ENCODE assay signal across 8 cellular contexts in genomic region chr22:46367707-46368191, GRCh38. TPM values are rescaled to one million over a fixed set of nuclear protein-coding genes. Genes with fewer than 3 reads are reported as not detected.
DNase-seq lines count a peak whose midpoint lies in the region; FAIRE-seq and TF ChIP-seq lines count a peak whose summit lies in the region.

No MANE protein-coding gene starts in this region.

- no peak overlapping the region for H3K23ac ChIP-seq in H9 (ENCODE audit: insufficient read length, low read depth, low read length)

- H3T11ph ChIP-seq in H9 (ENCODE audit: low read length) = no peak overlapping the region

- H3K36me3 ChIP-seq in osteoblast (ENCODE audit: insufficient read depth, low read length) = no peaks in the 10 kb centered on the region

- no peak overlapping the region for H4K8ac ChIP-seq in H9 (replicated peaks; ENCODE audit: insufficient read length, low read depth, low read length)

- H4K20me1 ChIP-seq in H9 (ENCODE audit: control insufficient read depth, insufficient read depth, insufficient read length) (no peaks in the 10 kb centered on the region), osteoblast (ENCODE audit: insufficient read depth, low read length) (no peaks in the 10 kb centered on the region)

- DNase-seq in AML-193 (lab: John Stamatoyannopoulos, UW) (peak; percentile 25 to 41), H9 (peak; percentile 89), OCI-M1 (lab: John Stamatoyannopoulos, UW) (peak; percentile 81), fibroblast of gingiva (ENCODE audit: low read depth) (peak; percentile 24), osteoblast (ENCODE audit: insufficient read length, low spot score, missing footprints) (peak; percentile 99), urothelium cell line (ENCODE audit: low spot score) (peak; percentile 91), NCI-H2227 (lab: John Stamatoyannopoulos, UW; ENCODE audit: unreplicated experiment) (no peak)
- DNase-seq in activated T-cell treated with anti-CD3 and anti-CD28 coated beads, Interleukin-2, amount 50 U/mL, for 24 hours = peak; percentile 82

- H2BK5ac ChIP-seq in H9 (ENCODE audit: insufficient read length, low read length) = no peak overlapping the region

- no peaks in the 10 kb centered on the region for H3K79me1 ChIP-seq in H9 (ENCODE audit: insufficient read depth, low read depth, low read length, poor library complexity, severe bottlenecking)

- no peak overlapping the region for H2BK12ac ChIP-seq in H9 (ENCODE audit: insufficient read length, low read depth, low read length)

- H3K4me2 ChIP-seq in H9 (ENCODE audit: insufficient read depth, insufficient read length, low read length) (no peak overlapping the region), osteoblast (ENCODE audit: insufficient read depth, low read length) (no peak overlapping the region)

- no peak overlapping the region for H3K4ac ChIP-seq in H9 (ENCODE audit: low read depth, low read length)

- H2AK5ac ChIP-seq in H9 (ENCODE audit: insufficient read length, low read length) = no peak overlapping the region

- H3K23me2 ChIP-seq in H9 (ENCODE audit: insufficient read length, low read depth, low read length, poor library complexity, severe bottlenecking) = no peaks in the 10 kb centered on the region

- H3K4me1 Mint-ChIP-seq in H9 = peaks cover 12% of the 10 kb centered on the region in 2 experiments
- peaks cover 18% of the 10 kb centered on the region for H3K4me1 Mint-ChIP-seq in activated T-cell treated with anti-CD3 and anti-CD28 coated beads, Interleukin-2, amount 50 U/mL, for 24 hours (ENCODE audit: low read depth)

- H3K9me3 ChIP-seq in H9 (ENCODE audit: control insufficient read depth, low read depth, low read length) (no peaks in the 10 kb centered on the region), osteoblast (ENCODE audit: low read depth, low read length) (no peaks in the 10 kb centered on the region)

- no CpG with 5 or more reads among the region's 19 CpGs for WGBS in H9 (ENCODE audit: extremely low coverage, insufficient read length, low lambda C conversion rate)

- H3K27ac ChIP-seq in H9 (ENCODE audit: insufficient read length, low read depth, low read length) (no peak overlapping the region), osteoblast (ENCODE audit: low read depth, low read length) (no peak overlapping the region)

- TF ChIP-seq CTCF in H9 (conservative IDR thresholded peaks at IDR 0.05) (peak; percentile 98), osteoblast (IDR thresholded peaks at IDR 0.05; ENCODE audit: extremely low read depth, low read depth, low read length) (peak; percentile 81)

- H2BK20ac ChIP-seq in H9 (ENCODE audit: low read depth, low read length, poor library complexity, severe bottlenecking) = no peak overlapping the region

- H3K9me3 Mint-ChIP-seq in H9 = no peaks in the 10 kb centered on the region
- H3K9me3 Mint-ChIP-seq in activated T-cell treated with anti-CD3 and anti-CD28 coated beads, Interleukin-2, amount 50 U/mL, for 24 hours = no peaks in the 10 kb centered on the region

- H3K4me3 ChIP-seq in osteoblast (ENCODE audit: insufficient read depth, low read length) = no peak overlapping the region

- no peak overlapping the region for H3K56ac ChIP-seq in H9 (ENCODE audit: insufficient read length, low read depth, low read length)

- FAIRE-seq in urothelium cell line (lab: Jason Lieb, UNC) = peak; percentile 96

- H3K18ac ChIP-seq in H9 (ENCODE audit: insufficient read length, low read depth, low read length) = no peak overlapping the region

- H3K4me1 ChIP-seq in H9 (ENCODE audit: insufficient read depth, low read length) = no peaks in the 10 kb centered on the region
- H3K4me1 ChIP-seq in osteoblast (ENCODE audit: insufficient read depth, low read length) = no peaks in the 10 kb centered on the region

- no peak overlapping the region for H2BK120ac ChIP-seq in H9 (ENCODE audit: low read depth, low read length, poor library complexity, severe bottlenecking)

- peak overlapping the region in 2 of 3 experiments; percentile 72 to 77; a peak in 2 of 7 replicates for H3K27ac Mint-ChIP-seq in H9
- H3K27ac Mint-ChIP-seq in activated T-cell treated with anti-CD3 and anti-CD28 coated beads, Interleukin-2, amount 50 U/mL, for 24 hours = peak overlapping the region; percentile 63

- no peak overlapping the region; a peak in 1 of 5 replicates for H3K4me3 Mint-ChIP-seq in H9
- H3K4me3 Mint-ChIP-seq in activated T-cell treated with anti-CD3 and anti-CD28 coated beads, Interleukin-2, amount 50 U/mL, for 24 hours = no peak overlapping the region

- no peak overlapping the region for H3K14ac ChIP-seq in H9 (ENCODE audit: insufficient read depth, low read length)

- no peak overlapping the region for H4K91ac ChIP-seq in H9 (ENCODE audit: insufficient read length, low read depth, low read length)

- H3K27me3 ChIP-seq in H9 (ENCODE audit: insufficient read depth, low read length) (no peaks in the 10 kb centered on the region), osteoblast (ENCODE audit: insufficient read depth, low read length) (peaks cover 3% of the 10 kb centered on the region)

- no peaks in the 10 kb centered on the region for H3K27me3 Mint-ChIP-seq in H9 (ENCODE audit: low read depth)
- peaks cover 10% of the 10 kb centered on the region for H3K27me3 Mint-ChIP-seq in activated T-cell treated with anti-CD3 and anti-CD28 coated beads, Interleukin-2, amount 50 U/mL, for 24 hours

- H3K9ac ChIP-seq in H9 (ENCODE audit: extremely low read depth, insufficient read length, low read length) = no peak overlapping the region

- H2AFZ ChIP-seq in H9 (ENCODE audit: low read length) (no peak overlapping the region), osteoblast (ENCODE audit: low read length) (no peak overlapping the region)

- peaks cover 0 to 9% (median 8%) of the 10 kb centered on the region in 3 experiments; a peak in 4 of 7 replicates for H3K36me3 Mint-ChIP-seq in H9 (ENCODE audit: insufficient read depth in 1 of 3, low read depth in 3 of 3)
- H3K36me3 Mint-ChIP-seq in activated T-cell treated with anti-CD3 and anti-CD28 coated beads, Interleukin-2, amount 50 U/mL, for 24 hours (ENCODE audit: low read depth) = no peaks in the 10 kb centered on the region

- H3K79me2 ChIP-seq in H9 (ENCODE audit: insufficient read depth, low read length) = no peaks in the 10 kb centered on the region
- no peaks in the 10 kb centered on the region for H3K79me2 ChIP-seq in osteoblast (ENCODE audit: insufficient read depth, low read length)

- no peak overlapping the region for H4K5ac ChIP-seq in H9 (ENCODE audit: insufficient read length, low read depth, low read length)

- no peak overlapping the region for H2BK15ac ChIP-seq in H9 (ENCODE audit: low read depth, low read length)

RNA-seq across cellular contexts. Expression of gene TRMU, which starts 32.2 kb away (rescaled TPM):
- 82.5 and 86.3 TPM in 2 replicates for total RNA-seq in H9 (2021)
- total RNA-seq in osteoblast = 18.9 and 22.1 TPM in 2 replicates
